Comparison of ENCODE assay signal across 13 cellular contexts in the genomic region with DNA sequence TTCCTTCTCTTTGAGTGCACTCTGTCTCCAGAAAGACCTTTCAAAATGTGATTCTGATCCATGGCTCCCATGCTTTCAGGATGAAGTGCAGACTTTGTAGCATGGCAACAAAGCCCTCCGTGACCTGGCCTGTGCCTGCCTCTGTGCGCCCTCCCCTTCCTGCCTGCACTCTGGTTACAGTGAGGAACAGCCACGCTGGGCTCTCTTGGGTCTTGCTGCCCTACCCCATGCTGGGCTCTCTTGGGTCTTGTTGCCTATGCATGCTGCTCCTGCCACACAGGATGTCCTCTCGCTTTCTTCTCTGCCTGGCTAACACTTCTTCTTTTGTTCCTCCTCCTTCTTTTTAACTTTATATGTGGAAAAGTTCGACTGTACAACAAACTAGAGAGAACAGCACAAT. TPM values are rescaled to one million over a fixed set of nuclear protein-coding genes. Genes with fewer than 3 reads are reported as not detected.
DNase-seq lines count a peak whose midpoint lies in the region; ATAC-seq and TF ChIP-seq lines count a peak whose summit lies in the region.
"Had no signal": no experiment of that assay in that cellular context is flagged by ENCODE, and none has a peak within 500 bp of the region (broad histone marks: within the 10 kb centered on the region; RNA-seq: fewer than 3 reads in every experiment).

No MANE protein-coding gene starts in this region.

- H3K4me3 ChIP-seq in AG04450 (ENCODE audit: low read depth, low read length): no peak overlapping the region
- H3K4me3 ChIP-seq in lung: no peak overlapping the region
- H3K4me3 ChIP-seq in skin epidermis: no peak overlapping the region

- POLR2A ChIA-PET in AG04450 (lab: Yijun Ruan, JAX): interaction anchor here (2.8 kb wide), 1 partner anchor 14 kb away, joined by 22 read pairs; no protein-coding TSS in a partner anchor

- DNase-seq in AG04450 (ENCODE audit: low read depth, low spot score) (no peak), lung (ENCODE audit: low spot score) (no peak), amygdala (lab: John Stamatoyannopoulos, UW) (no peak), HuH-7 (ENCODE audit: low spot score) (no peak)
- DNase-seq in effector CD8-positive, alpha-beta T cell (lab: John Stamatoyannopoulos, UW): no peak
- DNase-seq: activated CD4-positive, alpha-beta memory T cell treated with anti-CD3 and anti-CD28 coated beads for 36 hours; activated T-cell treated with anti-CD3 and anti-CD28 coated beads, Interleukin-2, amount 50 U/mL, for 72 hours; NCI-H446; occipital lobe had no signal

- no peak for ATAC-seq in lung (ENCODE audit: insufficient read depth, low FRiP score)
- ATAC-seq in SK-N-SH treated with all-trans-retinoic acid at 6 μM for 48 hours: no peak
- ATAC-seq: activated T-cell treated with anti-CD3 and anti-CD28 coated beads, Interleukin-2, amount 50 U/mL, for 72 hours had no signal

- H3K9me3 ChIP-seq in AG04450 (ENCODE audit: control insufficient read depth, insufficient read depth, low read length) (no peaks in the 10 kb centered on the region), lung (ENCODE audit: control insufficient read depth in 2 of 2, insufficient read depth in 1 of 2, low read length in 1 of 2) (no peaks in the 10 kb centered on the region)

- H3K4me1 ChIP-seq in lung (ENCODE audit: control insufficient read depth in 2 of 2, insufficient read depth in 2 of 2, low read length in 2 of 2): peaks cover 0 to 7% of the 10 kb centered on the region in 2 donors

- peak overlapping the region; percentile 93 for H3K27ac ChIP-seq in AG04450 (ENCODE audit: low read depth, low read length)
- peak overlapping the region; percentile 19 for H3K27ac ChIP-seq in adipose tissue (ENCODE audit: low read depth, low read length)
- peak overlapping the region; percentile 17 to 59 for H3K27ac ChIP-seq in lung (ENCODE audit: low read depth in 1 of 2, low read length in 1 of 2)
- peak overlapping the region in 11 of 21 experiments; percentile 1 to 81 (median 40) for H3K27ac ChIP-seq in skin epidermis

- no peaks in the 10 kb centered on the region for H3K27me3 ChIP-seq in AG04450 (ENCODE audit: control insufficient read depth, insufficient read depth, low read length)
- H3K27me3 ChIP-seq in lung (ENCODE audit: control insufficient read depth, insufficient read depth): no peaks in the 10 kb centered on the region

- CTCF ChIA-PET in AG04450 (lab: Charles Lee): interaction anchor here (1.5 kb wide), 1 partner anchor 23 kb away, joined by 6 read pairs; no protein-coding TSS in a partner anchor

- 74 to 82% (median 81%) methylated on average over 5 of the region's 5 CpGs for WGBS in adipose tissue, 3 donors
- 86 to 91% methylated on average over 5 of the region's 5 CpGs for WGBS in lung, 2 donors

- TF ChIP-seq CTCF in AG04450 (IDR thresholded peaks at IDR 0.05; ENCODE audit: low read depth, low read length): no peak
- TF ChIP-seq CTCF in lung (IDR thresholded peaks at IDR 0.05; ENCODE audit: control extremely low read depth, extremely low read depth): no peak

- no peaks in the 10 kb centered on the region for H3K36me3 ChIP-seq in lung (ENCODE audit: control insufficient read depth in 2 of 2, insufficient read depth in 2 of 2, low read length in 2 of 2)

TF ChIP-seq in SK-N-SH treated with all-trans-retinoic acid at 6 μM for 48 hours, 23 proteins besides CTCF, POLR2A, EP300 and RAD21:
- TF ChIP-seq PPARA (CRISPR knock-in tag; IDR thresholded peaks at IDR 0.05; ENCODE audit: borderline replicate concordance) (no peak), ZFP30 (CRISPR knock-in tag; IDR thresholded peaks at IDR 0.05) (no peak), TOX (CRISPR knock-in tag; IDR thresholded peaks at IDR 0.05; ENCODE audit: borderline replicate concordance) (no peak)

RNA-seq across cellular contexts. Expression of gene LMOD1, which starts 28.0 kb away (rescaled TPM):
- polyA plus RNA-seq in AG04450 (2011; rRNA removed): 41.1 and 52.6 TPM in 2 replicates
- 57.1 and 72.9 TPM in 2 replicates for polyA minus RNA-seq in AG04450 (2011; rRNA and poly(A)+ RNA removed)
- 100 to 1,000 TPM in 1 of 3 donors, 10 to 100 TPM in 1, 1 to 10 TPM in 1; 3.3 to 102 (median 21.8) TPM for polyA plus RNA-seq in adipose tissue
- 10 to 100 TPM; 11.4 to 25.1 TPM for total RNA-seq in lung
- polyA plus RNA-seq in lung: 10 to 100 TPM in 1 of 2 donors, 1 to 10 TPM in 1; 9.6 to 24.9 TPM
- total RNA-seq: activated CD4-positive, alpha-beta memory T cell treated with anti-CD3 and anti-CD28 coated beads for 36 hours; activated T-cell treated with anti-CD3 and anti-CD28 coated beads, Interleukin-2, amount 50 U/mL, for 72 hours; lung microvascular endothelial cell had no signal

RNA-seq across cellular contexts. Expression of gene SHISA4, which starts 29.6 kb away (rescaled TPM):
- polyA plus RNA-seq in AG04450 (2011; rRNA removed) (24.4 and 36.4 TPM in 2 replicates), adipose tissue (10 to 100 TPM in 2 of 3 donors, 1 to 10 TPM in 1; 7.3 to 20.9 (median 11.0) TPM), lung (10 to 100 TPM in 1 of 2 donors, 1 to 10 TPM in 1; 7.7 to 15.9 TPM)
- 24.8 and 25.7 TPM in 2 replicates for polyA minus RNA-seq in AG04450 (2011; rRNA and poly(A)+ RNA removed)
- 10 to 100 TPM in 1 of 2 donors, 1 to 10 TPM in 1; 7.2 to 15.8 TPM for total RNA-seq in lung

RNA-seq across cellular contexts. Expression of gene TIMM17A, which starts 37.0 kb away (rescaled TPM):
- polyA plus RNA-seq in AG04450 (2011; rRNA removed): 75.2 and 104 TPM in 2 replicates
- 41.7 and 43.2 TPM in 2 replicates for polyA minus RNA-seq in AG04450 (2011; rRNA and poly(A)+ RNA removed)
- 10 to 100 TPM; 19.2 to 44.6 (median 38.0) TPM for polyA plus RNA-seq in adipose tissue
- total RNA-seq in lung: 10 to 100 TPM; 25.9 to 44.4 TPM
- 10 to 100 TPM; 26.1 to 56.1 TPM for polyA plus RNA-seq in lung

Comparison
In these comparisons a context has a peak if more than half of its experiments do, and no peak if none do; other contexts are left out.
1. H3K27ac ChIP-seq: peak in every context shown above with its lines; median percentile 93 in AG04450; 40 in skin epidermis; 38 in lung; 19 in adipose tissue.